In genomic region chr7:31919678-31920369, GRCh38 we compare ENCODE assay signal across 23 cellular contexts.
DNase-seq lines count a peak whose midpoint lies in the region; ATAC-seq, FAIRE-seq and TF ChIP-seq lines count a peak whose summit lies in the region.
"Had no signal": no experiment of that assay in that cellular context is flagged by ENCODE, and none has a peak within 500 bp of the region (broad histone marks: within the 10 kb centered on the region; RNA-seq: fewer than 3 reads in every experiment).

No MANE protein-coding gene starts in this region.

- H3K4me3 Mint-ChIP-seq in neural crest cell = no peak overlapping the region
- H3K4me3 Mint-ChIP-seq in activated naive CD4-positive, alpha-beta T cell treated with anti-CD3 and anti-CD28 coated beads, Interleukin-2, amount 10 ng/mL, durations not matched to agents 7 days and 5 days = no peak overlapping the region
- H3K4me3 Mint-ChIP-seq: CD4-positive, CD25-positive, alpha-beta regulatory T cell had no signal

- H3K36me3 Mint-ChIP-seq in neural crest cell (ENCODE audit: low read depth) = no peaks in the 10 kb centered on the region
- H3K36me3 Mint-ChIP-seq in activated naive CD4-positive, alpha-beta T cell treated with anti-CD3 and anti-CD28 coated beads, Interleukin-2, amount 10 ng/mL, durations not matched to agents 7 days and 5 days = no peaks in the 10 kb centered on the region
- H3K36me3 Mint-ChIP-seq: CD4-positive, CD25-positive, alpha-beta regulatory T cell had no signal

- H3K4me3 ChIP-seq in bronchial epithelial cell (ENCODE audit: low read depth, low read length) = no peak overlapping the region
- H3K4me3 ChIP-seq: BLaER1, GM23248, PC-9 had no signal

- TF ChIP-seq CTCF in bronchial epithelial cell (IDR thresholded peaks at IDR 0.05; ENCODE audit: insufficient read depth, low read length, severe bottlenecking) (no peak), neural crest cell (conservative IDR thresholded peaks at IDR 0.05) (no peak)

- in situ Hi-C loops in G401 (cut with HindIII; ENCODE audit: low sequenced_read_pairs) = no loop called here

- CTCF ChIA-PET in activated naive CD4-positive, alpha-beta T cell treated with anti-CD3 and anti-CD28 coated beads, Interleukin-2, amount 10 ng/mL, durations not matched to agents 7 days and 5 days (lab: Charles Lee) = no interaction called here

- ATAC-seq in left cardiac atrium (peak; percentile 12 to 21), HG02973 (IDR thresholded peaks at IDR 0.05; ENCODE audit: unreplicated experiment) (no peak), HG02885 (IDR thresholded peaks at IDR 0.05; ENCODE audit: poor library complexity, unreplicated experiment) (no peak)

- peak overlapping the region; percentile 81 for H3K27ac Mint-ChIP-seq in neural crest cell (ENCODE audit: unreplicated experiment)
- H3K27ac Mint-ChIP-seq in activated naive CD4-positive, alpha-beta T cell treated with anti-CD3 and anti-CD28 coated beads, Interleukin-2, amount 10 ng/mL, durations not matched to agents 7 days and 5 days = no peak overlapping the region
- H3K27ac Mint-ChIP-seq: CD4-positive, CD25-positive, alpha-beta regulatory T cell had no signal

- no peaks in the 10 kb centered on the region for H3K9me3 Mint-ChIP-seq in neural crest cell
- peaks cover 3% of the 10 kb centered on the region for H3K9me3 Mint-ChIP-seq in activated naive CD4-positive, alpha-beta T cell treated with anti-CD3 and anti-CD28 coated beads, Interleukin-2, amount 10 ng/mL, durations not matched to agents 7 days and 5 days

- H3K4me1 Mint-ChIP-seq in neural crest cell = no peaks in the 10 kb centered on the region
- no peaks in the 10 kb centered on the region for H3K4me1 Mint-ChIP-seq in activated naive CD4-positive, alpha-beta T cell treated with anti-CD3 and anti-CD28 coated beads, Interleukin-2, amount 10 ng/mL, durations not matched to agents 7 days and 5 days
- H3K4me1 Mint-ChIP-seq: CD4-positive, CD25-positive, alpha-beta regulatory T cell had no signal

- DNase-seq in G401 (ENCODE audit: low spot score) (peak; percentile 23), bronchial epithelial cell (ENCODE audit: low read depth) (no peak), left cardiac atrium (no peak), neural crest cell (ENCODE audit: low read depth, low spot score) (no peak), NCI-H226 (no peak)
- no peak for DNase-seq in activated naive CD4-positive, alpha-beta T cell treated with anti-CD3 and anti-CD28 coated beads, Interleukin-2, amount 10 ng/mL, durations not matched to agents 7 days and 5 days
- DNase-seq: CD4-positive, CD25-positive, alpha-beta regulatory T cell; DMS53; GM23248; H7; NCI-H1092; NCI-H1417 treated with DMSO at 0.1 percent for 48 hours; NCI-H1694 treated with DMSO at 0.1 percent for 48 hours; NCI-H2081; NCI-H2227 treated with DMSO at 0.1 percent for 48 hours; NCI-H510A treated with DMSO at 0.1 percent for 48 hours; PC-9; SHP77 had no signal

- H3K27me3 ChIP-seq in bronchial epithelial cell (ENCODE audit: control insufficient read depth, insufficient read depth, low read length) = no peaks in the 10 kb centered on the region
- H3K27me3 ChIP-seq: BLaER1 had no signal

- no peaks in the 10 kb centered on the region for H3K36me3 ChIP-seq in bronchial epithelial cell (ENCODE audit: control insufficient read depth, insufficient read depth, low read length)
- H3K36me3 ChIP-seq: BLaER1 had no signal

- intact Hi-C loops in left cardiac atrium (cut with DNase I) = no loop called here

- peak; percentile 55 for FAIRE-seq in bronchial epithelial cell (lab: Jason Lieb, UNC)
- FAIRE-seq: A204.1, G401.6 had no signal

- no peaks in the 10 kb centered on the region for H3K27me3 Mint-ChIP-seq in neural crest cell (ENCODE audit: low read depth)
- no peaks in the 10 kb centered on the region for H3K27me3 Mint-ChIP-seq in activated naive CD4-positive, alpha-beta T cell treated with anti-CD3 and anti-CD28 coated beads, Interleukin-2, amount 10 ng/mL, durations not matched to agents 7 days and 5 days
- H3K27me3 Mint-ChIP-seq: CD4-positive, CD25-positive, alpha-beta regulatory T cell had no signal

Comparison
In these comparisons a context has a peak if more than half of its experiments do, and no peak if none do; other contexts are left out.
1. ATAC-seq: peak in left cardiac atrium (2 of 2); none in HG02973 (single experiment) and HG02885 (single experiment).